1 cellular context compared by ENCODE assay signal in the genomic region with DNA sequence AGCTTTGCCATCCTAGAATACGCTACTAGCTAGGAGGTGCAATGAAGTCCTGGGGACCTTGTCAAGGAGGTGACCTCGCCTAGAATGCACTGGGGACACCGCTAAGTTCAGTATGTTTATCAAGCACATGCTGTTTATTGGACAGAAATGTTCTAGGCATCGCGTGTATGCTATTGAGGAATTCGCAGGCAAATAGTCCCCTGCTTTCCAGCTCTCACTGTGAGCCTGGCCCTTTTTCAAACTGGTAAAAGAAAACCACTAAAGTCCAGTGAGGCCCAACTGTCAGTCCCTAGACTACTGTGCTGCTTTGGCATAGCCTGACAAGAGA.
TF ChIP-seq lines count a peak whose summit lies in the region.

No MANE protein-coding gene starts in this region.

TF ChIP-seq in H1, 55 proteins besides CTCF, POLR2A, EP300 and RAD21:
- no peak for TF ChIP-seq CHD1 (IDR thresholded peaks at IDR 0.05; ENCODE audit: low read depth, low read length)
- TF ChIP-seq SP1 (IDR thresholded peaks at IDR 0.05; ENCODE audit: low read depth, low read length): no peak
- no peak for TF ChIP-seq SIN3A (conservative IDR thresholded peaks at IDR 0.05 in 1 of 2, IDR thresholded peaks at IDR 0.05 in 1 of 2; ENCODE audit: low read depth in 1 of 2, low read length in 2 of 2)
- TF ChIP-seq CTBP2 (IDR thresholded peaks at IDR 0.05; ENCODE audit: borderline replicate concordance, insufficient read depth, insufficient read length, low read length): no peak
- TF ChIP-seq SUZ12 (IDR thresholded peaks at IDR 0.05; ENCODE audit: low read length): no peak
- no peak for TF ChIP-seq TEAD4 (IDR thresholded peaks at IDR 0.05; ENCODE audit: low read depth, low read length)
- TF ChIP-seq POU5F1 (IDR thresholded peaks at IDR 0.05; ENCODE audit: low read depth, low read length): no peak
- TF ChIP-seq CBX5 (IDR thresholded peaks at IDR 0.05; ENCODE audit: low read depth, low read length): no peak
- no peak for TF ChIP-seq ZNF274 (IDR thresholded peaks at IDR 0.05; ENCODE audit: borderline replicate concordance, extremely low read depth, low read length)
- no peak for TF ChIP-seq SRF (IDR thresholded peaks at IDR 0.05; ENCODE audit: low read depth, low read length)
- TF ChIP-seq, protein P1, sequence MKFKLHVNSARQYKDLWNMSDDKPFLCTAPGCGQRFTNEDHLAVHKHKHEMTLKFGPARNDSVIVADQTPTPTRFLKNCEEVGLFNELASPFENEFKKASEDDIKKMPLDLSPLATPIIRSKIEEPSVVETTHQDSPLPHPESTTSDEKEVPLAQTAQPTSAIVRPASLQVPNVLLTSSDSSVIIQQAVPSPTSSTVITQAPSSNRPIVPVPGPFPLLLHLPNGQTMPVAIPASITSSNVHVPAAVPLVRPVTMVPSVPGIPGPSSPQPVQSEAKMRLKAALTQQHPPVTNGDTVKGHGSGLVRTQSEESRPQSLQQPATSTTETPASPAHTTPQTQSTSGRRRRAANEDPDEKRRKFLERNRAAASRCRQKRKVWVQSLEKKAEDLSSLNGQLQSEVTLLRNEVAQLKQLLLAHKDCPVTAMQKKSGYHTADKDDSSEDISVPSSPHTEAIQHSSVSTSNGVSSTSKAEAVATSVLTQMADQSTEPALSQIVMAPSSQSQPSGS (IDR thresholded peaks at IDR 0.05; ENCODE audit: low read length): no peak
- TF ChIP-seq CHD2 (IDR thresholded peaks at IDR 0.05; ENCODE audit: low read length): no peak
- no peak for TF ChIP-seq KDM1A (IDR thresholded peaks at IDR 0.05; ENCODE audit: borderline replicate concordance, low read length)
- no peak for TF ChIP-seq JUND (IDR thresholded peaks at IDR 0.05; ENCODE audit: low read length)
- TF ChIP-seq CEBPB (IDR thresholded peaks at IDR 0.05; ENCODE audit: low read depth, low read length): no peak
- no peak for TF ChIP-seq NRF1 (IDR thresholded peaks at IDR 0.05; ENCODE audit: low read depth, low read length)
- no peak for TF ChIP-seq EZH2 (IDR thresholded peaks at IDR 0.05; ENCODE audit: low read depth, low read length, severe bottlenecking)
